20 cellular contexts compared by ENCODE assay signal in genomic region chr5:134610715-134611114, GRCh38.
"Had no signal": no experiment of that assay in that cellular context is flagged by ENCODE, and none has a peak within 500 bp of the region (broad histone marks: within the 10 kb centered on the region; RNA-seq: fewer than 3 reads in every experiment).

No MANE protein-coding gene starts in this region.

- H3K27ac Mint-ChIP-seq: immature natural killer cell; neural progenitor cell; stimulated activated memory B cell treated with anti-CD40 and anti-IgM and Interleukin-4, amounts not matched to agents 10 μg/mL and 1 μg/mL and 100 μg/mL, for 72 hours had no signal

- H3K4me3 Mint-ChIP-seq: immature natural killer cell; naive B cell; neural progenitor cell; stimulated activated memory B cell treated with anti-CD40 and anti-IgM and Interleukin-4, amounts not matched to agents 10 μg/mL and 1 μg/mL and 100 μg/mL, for 72 hours had no signal

- H3K27ac ChIP-seq: coronary artery, neural progenitor cell, parathyroid adenoma had no signal

- H3K27me3 ChIP-seq: body of pancreas, neural progenitor cell, transverse colon had no signal

- ATAC-seq: body of pancreas; stimulated activated memory B cell treated with anti-CD40 and anti-IgM and Interleukin-4, amounts not matched to agents 10 μg/mL and 1 μg/mL and 100 μg/mL, for 72 hours had no signal

- H3K4me3 ChIP-seq: body of pancreas, coronary artery, lung, neural progenitor cell, transverse colon had no signal

- H3K9me3 Mint-ChIP-seq: immature natural killer cell; naive B cell; neural progenitor cell; stimulated activated memory B cell treated with anti-CD40 and anti-IgM and Interleukin-4, amounts not matched to agents 10 μg/mL and 1 μg/mL and 100 μg/mL, for 72 hours had no signal

- DNase-seq: activated CD4-positive, CD25-positive, alpha-beta regulatory T cell treated with anti-CD3 and anti-CD28 coated beads, Interleukin-2, amount 50 U/mL, for 72 hours; activated CD8-positive, alpha-beta memory T cell treated with anti-CD3 and anti-CD28 coated beads for 24 hours; activated naive CD4-positive, alpha-beta T cell treated with anti-CD3 and anti-CD28 coated beads, Interleukin-2, amount 50 U/mL, for 16 hours; amygdala; body of pancreas; central memory CD4-positive, alpha-beta T cell; effector memory CD4-positive, alpha-beta T cell; foreskin melanocyte; head of caudate nucleus; immature natural killer cell; naive B cell; SK-N-SH; stimulated activated CD4-positive, alpha-beta T cell treated with anti-CD3 and anti-CD28 coated beads, Interleukin-2, amount 100 ng/mL, for 48 hours; T-helper 1 cell; transverse colon had no signal

- H3K9me3 ChIP-seq: body of pancreas, SK-N-SH, transverse colon had no signal

- H3K4me1 Mint-ChIP-seq: naive B cell; neural progenitor cell; stimulated activated memory B cell treated with anti-CD40 and anti-IgM and Interleukin-4, amounts not matched to agents 10 μg/mL and 1 μg/mL and 100 μg/mL, for 72 hours had no signal

- H3K27me3 Mint-ChIP-seq: naive B cell; stimulated activated memory B cell treated with anti-CD40 and anti-IgM and Interleukin-4, amounts not matched to agents 10 μg/mL and 1 μg/mL and 100 μg/mL, for 72 hours had no signal

- H3K4me1 ChIP-seq: body of pancreas, neural progenitor cell, parathyroid adenoma, transverse colon had no signal
